ENCODE assay signal across 18 cellular contexts in the genomic region with DNA sequence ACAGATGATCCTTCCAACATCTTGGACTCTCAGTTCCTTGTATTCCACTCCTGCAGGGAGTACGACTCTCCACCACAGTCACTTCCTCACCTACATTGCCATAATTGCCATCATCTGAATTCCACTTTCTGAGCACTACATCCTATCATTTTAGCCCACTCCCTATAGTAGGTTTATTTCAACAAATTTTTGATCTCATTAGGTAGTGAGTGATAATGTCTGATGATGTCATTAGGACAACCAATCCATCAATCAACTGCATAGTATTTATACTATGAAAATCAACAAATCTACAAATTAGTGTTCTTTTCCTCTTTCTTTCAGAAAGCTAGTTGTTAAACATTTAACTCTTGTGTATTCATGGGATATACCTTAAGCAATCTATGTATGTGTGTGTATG.
"Had no signal": no experiment of that assay in that cellular context is flagged by ENCODE, and none has a peak within 500 bp of the region (broad histone marks: within the 10 kb centered on the region; RNA-seq: fewer than 3 reads in every experiment).

No MANE protein-coding gene starts in this region.

- H3K36me3 ChIP-seq: left ventricle myocardium inferior, thyroid gland had no signal

- H3K27me3 ChIP-seq: thyroid gland had no signal

- H3K27ac ChIP-seq: left ventricle myocardium inferior, parathyroid adenoma, thyroid gland had no signal

- H3K4me3 Mint-ChIP-seq: activated B cell treated with CpG ODN at 0.5 μM for 24 hours; activated T-cell treated with anti-CD3 and anti-CD28 coated beads, Interleukin-2, amount 50 U/mL, for 72 hours; naive thymus-derived CD4-positive, alpha-beta T cell; stimulated activated effector memory CD8-positive, alpha-beta T cell treated with anti-CD3 and anti-CD28 coated beads, Interleukin-12 subunit alpha, Interleukin-12 subunit beta, amount 100 ng/mL, for 72 hours had no signal

- DNase-seq: activated B cell treated with CpG ODN at 0.5 μM for 24 hours; activated CD4-positive, alpha-beta T cell treated with anti-CD3 and anti-CD28 coated beads for 48 hours; activated CD8-positive, alpha-beta memory T cell treated with anti-CD3 and anti-CD28 coated beads, Interleukin-2, amount 50 U/mL, for 48 hours; activated gamma-delta T cell; activated T-cell treated with anti-CD3 and anti-CD28 coated beads, Interleukin-2, amount 50 U/mL, for 72 hours; aorta; cerebellar nuclear complex; effector CD8-positive, alpha-beta T cell; hippocampal formation; kidney; left ventricle myocardium inferior; naive thymus-derived CD4-positive, alpha-beta T cell; stimulated activated CD4-positive, alpha-beta T cell treated with anti-CD3 and anti-CD28 coated beads, Interleukin-12 subunit alpha, Interleukin-12 subunit beta, amount 100 ng/mL, for 4 hours; stimulated activated CD4-positive, alpha-beta T cell treated with anti-CD3 and anti-CD28 coated beads, Interleukin-2, amount 100 ng/mL, for 24 hours had no signal

- H3K79me2 ChIP-seq: parathyroid adenoma had no signal

- H3K36me3 Mint-ChIP-seq: naive thymus-derived CD4-positive, alpha-beta T cell; stimulated activated effector memory CD8-positive, alpha-beta T cell treated with anti-CD3 and anti-CD28 coated beads, Interleukin-12 subunit alpha, Interleukin-12 subunit beta, amount 100 ng/mL, for 72 hours had no signal

- H3K27ac Mint-ChIP-seq: activated B cell treated with CpG ODN at 0.5 μM for 24 hours; activated T-cell treated with anti-CD3 and anti-CD28 coated beads, Interleukin-2, amount 50 U/mL, for 72 hours; stimulated activated effector memory CD8-positive, alpha-beta T cell treated with anti-CD3 and anti-CD28 coated beads, Interleukin-12 subunit alpha, Interleukin-12 subunit beta, amount 100 ng/mL, for 72 hours had no signal

- H3K9ac ChIP-seq: parathyroid adenoma had no signal

- ATAC-seq: naive thymus-derived CD4-positive, alpha-beta T cell; stimulated activated effector memory CD8-positive, alpha-beta T cell treated with anti-CD3 and anti-CD28 coated beads, Interleukin-12 subunit alpha, Interleukin-12 subunit beta, amount 100 ng/mL, for 72 hours had no signal

- H3K9me3 ChIP-seq: left ventricle myocardium inferior, mucosa of descending colon, thyroid gland had no signal

- H3K4me3 ChIP-seq: left ventricle myocardium inferior, mucosa of descending colon, thyroid gland had no signal

- H3K4me1 Mint-ChIP-seq: stimulated activated effector memory CD8-positive, alpha-beta T cell treated with anti-CD3 and anti-CD28 coated beads, Interleukin-12 subunit alpha, Interleukin-12 subunit beta, amount 100 ng/mL, for 72 hours had no signal

- H3K27me3 Mint-ChIP-seq: activated B cell treated with CpG ODN at 0.5 μM for 24 hours had no signal

- H3K9me3 Mint-ChIP-seq: activated B cell treated with CpG ODN at 0.5 μM for 24 hours; activated T-cell treated with anti-CD3 and anti-CD28 coated beads, Interleukin-2, amount 50 U/mL, for 72 hours; stimulated activated effector memory CD8-positive, alpha-beta T cell treated with anti-CD3 and anti-CD28 coated beads, Interleukin-12 subunit alpha, Interleukin-12 subunit beta, amount 100 ng/mL, for 72 hours had no signal

- H3K4me1 ChIP-seq: left ventricle myocardium inferior, parathyroid adenoma, thyroid gland had no signal

- FAIRE-seq: kidney had no signal
